Comparison of ENCODE assay signal across 8 cellular contexts in the genomic region with DNA sequence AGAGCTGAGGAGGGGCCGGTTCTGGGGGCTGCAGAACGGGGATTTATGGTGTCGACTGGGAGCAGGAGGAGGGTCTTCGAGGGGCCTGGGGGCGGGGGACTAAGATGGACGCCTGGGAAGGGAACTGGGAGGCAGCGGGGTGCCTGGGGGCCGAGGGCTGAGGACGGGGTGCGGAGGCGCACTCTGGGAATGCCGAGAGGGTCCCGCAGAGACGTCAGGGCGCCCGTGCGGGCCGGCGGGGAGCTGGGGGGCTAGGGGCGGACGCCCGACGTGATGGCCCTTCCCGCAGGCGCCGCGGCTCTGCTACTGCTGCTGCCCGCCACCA. TPM values are rescaled to one million over a fixed set of nuclear protein-coding genes. Genes with fewer than 3 reads are reported as not detected.
DNase-seq lines count a peak whose midpoint lies in the region; ATAC-seq, FAIRE-seq and TF ChIP-seq lines count a peak whose summit lies in the region.

No MANE protein-coding gene starts in this region.

- peak overlapping the region; percentile 52 for H3K4me3 ChIP-seq in HFF-Myc (replicated peaks; ENCODE audit: low read depth, low read length)
- peak overlapping the region; percentile 75 for H3K4me3 ChIP-seq in hepatocyte
- H3K4me3 ChIP-seq in small intestine (ENCODE audit: low read depth in 1 of 2, low read length in 2 of 2), result peak overlapping the region; percentile 38 to 58

- no peaks in the 10 kb centered on the region for H3K9me3 Mint-ChIP-seq in activated CD4-positive, alpha-beta memory T cell treated with anti-CD3 and anti-CD28 coated beads for 36 hours

- H3K27ac Mint-ChIP-seq in activated CD4-positive, alpha-beta memory T cell treated with anti-CD3 and anti-CD28 coated beads for 36 hours, result peak overlapping the region; percentile 80

- H4K20me1 ChIP-seq in hepatocyte (ENCODE audit: insufficient read depth, poor library complexity, severe bottlenecking), result no peaks in the 10 kb centered on the region

- no peaks in the 10 kb centered on the region for H3K9me2 ChIP-seq in hepatocyte (replicated peaks; ENCODE audit: insufficient read depth)

- no peaks in the 10 kb centered on the region for H3K27me3 Mint-ChIP-seq in activated CD4-positive, alpha-beta memory T cell treated with anti-CD3 and anti-CD28 coated beads for 36 hours

- TF ChIP-seq CTCF in HFF-Myc (IDR thresholded peaks at IDR 0.05; ENCODE audit: low read depth, low read length, missing control alignments) (no peak), hepatocyte (IDR thresholded peaks at IDR 0.05; ENCODE audit: poor library complexity) (no peak)

- H2AFZ ChIP-seq in hepatocyte, result no peak overlapping the region

- H3K36me3 Mint-ChIP-seq in activated CD4-positive, alpha-beta memory T cell treated with anti-CD3 and anti-CD28 coated beads for 36 hours, result peaks cover 5% of the 10 kb centered on the region

- H3K27ac ChIP-seq in hepatocyte, result peak overlapping the region; percentile 80
- H3K27ac ChIP-seq in small intestine (ENCODE audit: low read depth in 1 of 2, low read length in 1 of 2), result peak overlapping the region in 1 of 2 donors; percentile 15

- POLR2A ChIA-PET in activated CD4-positive, alpha-beta memory T cell treated with anti-CD3 and anti-CD28 coated beads for 36 hours (lab: Charles Lee), result interaction anchor here (0.8 to 2.8 kb wide), 8 partner anchors 9 to 150 kb away, joined by 3 to 19 read pairs (median 5); a partner anchor contains a TSS

- ATAC-seq in GM18517 (IDR thresholded peaks at IDR 0.05; ENCODE audit: unreplicated experiment), result no peak

- no peaks in the 10 kb centered on the region for H3K36me3 ChIP-seq in hepatocyte (replicated peaks; ENCODE audit: insufficient read depth, low read depth)
- peaks cover 5 to 10% of the 10 kb centered on the region in 2 donors for H3K36me3 ChIP-seq in small intestine (ENCODE audit: control insufficient read depth in 2 of 2, insufficient read depth in 2 of 2, low read length in 2 of 2)

- no peaks in the 10 kb centered on the region for H3K9me3 ChIP-seq in hepatocyte (ENCODE audit: low read depth)
- no peaks in the 10 kb centered on the region for H3K9me3 ChIP-seq in small intestine (ENCODE audit: control insufficient read depth, low read depth)

- peak overlapping the region; percentile 84 for H3K4me3 Mint-ChIP-seq in activated CD4-positive, alpha-beta memory T cell treated with anti-CD3 and anti-CD28 coated beads for 36 hours

- H3K4me1 ChIP-seq in hepatocyte (ENCODE audit: insufficient read depth), result peaks cover 27% of the 10 kb centered on the region
- peaks cover 5 to 15% of the 10 kb centered on the region in 2 donors for H3K4me1 ChIP-seq in small intestine (ENCODE audit: control insufficient read depth in 2 of 2, insufficient read depth in 1 of 2, low read depth in 1 of 2, low read length in 1 of 2)

- H3K79me2 ChIP-seq in hepatocyte, result peaks cover 41% of the 10 kb centered on the region

- CTCF ChIA-PET in activated CD4-positive, alpha-beta memory T cell treated with anti-CD3 and anti-CD28 coated beads for 36 hours (lab: Charles Lee), result interaction anchor here (0.6 to 6.7 kb wide), 13 partner anchors 8 to 910 kb away, joined by 3 to 122 read pairs (median 8); a partner anchor contains a TSS

- WGBS in hepatocyte (ENCODE audit: low lambda C conversion rate, missing lambda C conversion rate), result 0% methylated on average over 8 of the region's 28 CpGs
- 0 to 2% (median 1%) methylated on average over 8 to 28 of the region's 28 CpGs for WGBS in small intestine, 3 donors

- DNase-seq in HFF-Myc (ENCODE audit: extremely low read depth, low read depth), result no peak
- DNase-seq in activated CD4-positive, alpha-beta memory T cell treated with anti-CD3 and anti-CD28 coated beads for 36 hours, result no peak
- no peak for DNase-seq in hepatocyte (ENCODE audit: low spot score)
- DNase-seq in small intestine, result no peak
- no peak for DNase-seq in mesenteric fat pad (ENCODE audit: low spot score)
- DNase-seq in amniotic stem cell (lab: John Stamatoyannopoulos, UW), result no peak
- no peak for DNase-seq in DMS53 (lab: John Stamatoyannopoulos, UW)

- H3K4me1 Mint-ChIP-seq in activated CD4-positive, alpha-beta memory T cell treated with anti-CD3 and anti-CD28 coated beads for 36 hours (ENCODE audit: low read depth), result peaks cover 56% of the 10 kb centered on the region

- FAIRE-seq in small intestine (lab: Jason Lieb, UNC), result no peak

- no peaks in the 10 kb centered on the region for H3K27me3 ChIP-seq in hepatocyte
- no peaks in the 10 kb centered on the region for H3K27me3 ChIP-seq in small intestine (ENCODE audit: control insufficient read depth in 2 of 2, insufficient read depth in 2 of 2, low read length in 2 of 2)

- peak overlapping the region; percentile 99 for H3K4me2 ChIP-seq in hepatocyte

- intact Hi-C loops in activated CD4-positive, alpha-beta memory T cell treated with anti-CD3 and anti-CD28 coated beads for 36 hours (cut with micrococcal nuclease), result loop anchor here (10.0 kb wide), 2 partner anchors 367 to 867 kb away; a partner anchor contains a TSS

RNA-seq across cellular contexts. Expression of a gene that starts 0.5 kb away (rescaled TPM):
- 10 to 100 TPM; 19.2 to 21.0 TPM for total RNA-seq in activated CD4-positive, alpha-beta memory T cell treated with anti-CD3 and anti-CD28 coated beads for 36 hours
- total RNA-seq in hepatocyte (124 and 133 TPM in 2 replicates), mesenteric fat pad (22.1 TPM)
- polyA plus RNA-seq in hepatocyte (194 and 209 TPM in 2 replicates), small intestine (10 to 100 TPM; 21.1 to 40.7 (median 40.0) TPM)

RNA-seq across cellular contexts. Expression of a gene that starts 5.3 kb away (rescaled TPM):
- total RNA-seq in activated CD4-positive, alpha-beta memory T cell treated with anti-CD3 and anti-CD28 coated beads for 36 hours, result 1 to 10 TPM; 9.3 to 9.7 TPM
- total RNA-seq in hepatocyte (8.3 and 13.5 TPM in 2 replicates), mesenteric fat pad (11.5 TPM)
- polyA plus RNA-seq in hepatocyte (22.1 and 23.7 TPM in 2 replicates), small intestine (10 to 100 TPM; 13.0 to 13.6 (median 13.0) TPM)

RNA-seq across cellular contexts. Expression of a gene that starts 9.7 kb away (rescaled TPM):
- 1,000 to 10,000 TPM; 1,138 to 1,149 TPM for total RNA-seq in activated CD4-positive, alpha-beta memory T cell treated with anti-CD3 and anti-CD28 coated beads for 36 hours
- total RNA-seq in hepatocyte (211 and 264 TPM in 2 replicates), mesenteric fat pad (617 TPM)
- polyA plus RNA-seq in hepatocyte (434 and 462 TPM in 2 replicates), small intestine (1,000 to 10,000 TPM in 2 of 3 donors, 100 to 1,000 TPM in 1; 960 to 1,177 (median 1,141) TPM)

RNA-seq across cellular contexts. Expression of a gene that starts 9.9 kb away (rescaled TPM):
- 10 to 100 TPM; 48.5 to 52.5 TPM for total RNA-seq in activated CD4-positive, alpha-beta memory T cell treated with anti-CD3 and anti-CD28 coated beads for 36 hours
- total RNA-seq in hepatocyte, result 57.6 and 71.0 TPM in 2 replicates
- 46.2 and 46.8 TPM in 2 replicates for polyA plus RNA-seq in hepatocyte
- polyA plus RNA-seq in small intestine, result 10 to 100 TPM; 45.6 to 65.7 (median 55.7) TPM
- 26.1 TPM for total RNA-seq in mesenteric fat pad

RNA-seq across cellular contexts. Expression of a gene that starts 16.2 kb away (rescaled TPM):
- total RNA-seq in activated CD4-positive, alpha-beta memory T cell treated with anti-CD3 and anti-CD28 coated beads for 36 hours, result 10 to 100 TPM; 97.1 to 99.2 TPM
- 201 and 242 TPM in 2 replicates for total RNA-seq in hepatocyte
- 63.5 and 80.0 TPM in 2 replicates for polyA plus RNA-seq in hepatocyte
- polyA plus RNA-seq in small intestine, result 100 to 1,000 TPM; 111 to 159 (median 157) TPM
- total RNA-seq in mesenteric fat pad, result 86.6 TPM
